Comparison of ENCODE assay signal across 1 cellular context in the genomic region with DNA sequence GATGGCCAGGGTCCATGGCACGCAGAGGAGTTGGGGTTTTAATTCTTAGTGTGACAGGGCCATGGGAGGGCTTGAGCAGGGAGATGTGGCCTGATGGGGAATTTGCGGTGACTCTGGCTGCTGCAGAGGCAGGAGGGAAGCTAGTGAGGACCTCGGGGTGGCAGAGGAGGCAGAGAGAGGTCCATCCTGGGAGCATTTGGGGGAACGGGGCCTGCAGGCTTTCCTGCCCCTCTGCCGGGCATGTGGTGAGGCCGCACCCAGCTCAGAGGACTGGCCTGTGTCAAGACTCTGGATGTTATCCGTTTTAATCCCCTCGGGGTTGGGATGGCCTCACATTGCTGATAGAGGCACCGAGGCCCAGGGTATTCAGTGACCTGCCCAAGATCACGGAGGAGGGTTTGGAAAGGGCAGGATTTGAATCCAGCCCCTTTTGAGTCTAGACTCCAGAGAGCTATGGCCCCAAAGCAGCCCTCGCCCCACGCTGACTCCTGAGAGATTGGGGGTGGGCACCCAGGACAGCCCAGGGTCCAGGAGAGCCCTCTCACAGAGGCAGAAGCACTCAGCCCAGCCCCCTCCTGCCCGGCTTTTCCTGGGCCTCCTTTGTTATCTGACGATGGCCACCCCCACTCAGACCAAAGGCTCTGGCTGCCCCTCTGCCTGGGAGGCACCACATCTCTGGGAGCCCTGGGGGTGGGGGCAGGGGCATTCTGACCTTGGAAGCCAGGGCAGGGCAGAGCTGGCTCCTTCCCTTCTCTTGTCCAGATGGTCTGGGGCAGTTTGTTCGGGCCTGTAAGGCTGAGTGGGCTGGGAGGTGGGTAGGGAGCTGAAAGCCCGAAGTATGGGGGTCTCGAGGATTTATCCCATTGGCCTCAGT.
TF ChIP-seq lines count a peak whose summit lies in the region.

No MANE protein-coding gene starts in this region.

TF ChIP-seq in HepG2, 621 proteins besides CTCF, POLR2A, EP300 and RAD21 (continued from another document):
- TF ChIP-seq, protein P1, sequence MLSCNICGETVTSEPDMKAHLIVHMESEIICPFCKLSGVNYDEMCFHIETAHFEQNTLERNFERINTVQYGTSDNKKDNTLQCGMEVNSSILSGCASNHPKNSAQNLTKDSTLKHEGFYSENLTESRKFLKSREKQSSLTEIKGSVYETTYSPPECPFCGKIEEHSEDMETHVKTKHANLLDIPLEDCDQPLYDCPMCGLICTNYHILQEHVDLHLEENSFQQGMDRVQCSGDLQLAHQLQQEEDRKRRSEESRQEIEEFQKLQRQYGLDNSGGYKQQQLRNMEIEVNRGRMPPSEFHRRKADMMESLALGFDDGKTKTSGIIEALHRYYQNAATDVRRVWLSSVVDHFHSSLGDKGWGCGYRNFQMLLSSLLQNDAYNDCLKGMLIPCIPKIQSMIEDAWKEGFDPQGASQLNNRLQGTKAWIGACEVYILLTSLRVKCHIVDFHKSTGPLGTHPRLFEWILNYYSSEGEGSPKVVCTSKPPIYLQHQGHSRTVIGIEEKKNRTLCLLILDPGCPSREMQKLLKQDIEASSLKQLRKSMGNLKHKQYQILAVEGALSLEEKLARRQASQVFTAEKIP (CRISPR knock-in tag; IDR thresholded peaks at IDR 0.05; ENCODE audit: borderline replicate concordance): no peak
- TF ChIP-seq HNRNPUL1 (IDR thresholded peaks at IDR 0.05; ENCODE audit: low read depth, low read length) (no peak), SP5 (CRISPR knock-in tag; IDR thresholded peaks at IDR 0.05; ENCODE audit: borderline replicate concordance, low read depth) (peak; percentile 13; the same call in 1 of the 2 replicates), SOX13 (IDR thresholded peaks at IDR 0.05) (no peak), SOX13 (CRISPR knock-in tag; conservative IDR thresholded peaks at IDR 0.05 in 1 of 2, IDR thresholded peaks at IDR 0.05 in 1 of 2) (peak in 1 of 2 experiments; percentile 28; a peak in 1 of 4 replicates), CREM (IDR thresholded peaks at IDR 0.05) (no peak), CREM (CRISPR knock-in tag; IDR thresholded peaks at IDR 0.05) (no peak), ZFYVE20 (CRISPR knock-in tag; IDR thresholded peaks at IDR 0.05; ENCODE audit: borderline replicate concordance, low read depth) (0 out of 2 replicates have a peak, but pooled peaks have one; percentile 37), ZNF367 (CRISPR knock-in tag; IDR thresholded peaks at IDR 0.05; ENCODE audit: borderline replicate concordance) (no peak), FIP1L1 (IDR thresholded peaks at IDR 0.05; ENCODE audit: borderline replicate concordance, insufficient read depth, low read depth, low read length) (no peak), ZNF772 (CRISPR knock-in tag; IDR thresholded peaks at IDR 0.05) (0 out of 2 replicates have a peak, but pooled peaks have one; percentile 15), ZNF460 (CRISPR knock-in tag; IDR thresholded peaks at IDR 0.05; ENCODE audit: borderline replicate concordance) (no peak)
- TF ChIP-seq, protein P2, sequence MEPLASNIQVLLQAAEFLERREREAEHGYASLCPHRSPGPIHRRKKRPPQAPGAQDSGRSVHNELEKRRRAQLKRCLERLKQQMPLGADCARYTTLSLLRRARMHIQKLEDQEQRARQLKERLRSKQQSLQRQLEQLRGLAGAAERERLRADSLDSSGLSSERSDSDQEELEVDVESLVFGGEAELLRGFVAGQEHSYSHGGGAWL (CRISPR knock-in tag; IDR thresholded peaks at IDR 0.05): 0 out of 2 replicates have a peak, but pooled peaks have one; percentile 4
- TF ChIP-seq, protein P3, sequence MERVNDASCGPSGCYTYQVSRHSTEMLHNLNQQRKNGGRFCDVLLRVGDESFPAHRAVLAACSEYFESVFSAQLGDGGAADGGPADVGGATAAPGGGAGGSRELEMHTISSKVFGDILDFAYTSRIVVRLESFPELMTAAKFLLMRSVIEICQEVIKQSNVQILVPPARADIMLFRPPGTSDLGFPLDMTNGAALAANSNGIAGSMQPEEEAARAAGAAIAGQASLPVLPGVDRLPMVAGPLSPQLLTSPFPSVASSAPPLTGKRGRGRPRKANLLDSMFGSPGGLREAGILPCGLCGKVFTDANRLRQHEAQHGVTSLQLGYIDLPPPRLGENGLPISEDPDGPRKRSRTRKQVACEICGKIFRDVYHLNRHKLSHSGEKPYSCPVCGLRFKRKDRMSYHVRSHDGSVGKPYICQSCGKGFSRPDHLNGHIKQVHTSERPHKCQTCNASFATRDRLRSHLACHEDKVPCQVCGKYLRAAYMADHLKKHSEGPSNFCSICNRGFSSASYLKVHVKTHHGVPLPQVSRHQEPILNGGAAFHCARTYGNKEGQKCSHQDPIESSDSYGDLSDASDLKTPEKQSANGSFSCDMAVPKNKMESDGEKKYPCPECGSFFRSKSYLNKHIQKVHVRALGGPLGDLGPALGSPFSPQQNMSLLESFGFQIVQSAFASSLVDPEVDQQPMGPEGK (CRISPR knock-in tag; IDR thresholded peaks at IDR 0.05): peak; percentile 78
